In genomic region chr14:70622111-70622712, GRCh38 we compare ENCODE assay signal across 8 cellular contexts. TPM values are rescaled to one million over a fixed set of nuclear protein-coding genes. Genes with fewer than 3 reads are reported as not detected.
DNase-seq lines count a peak whose midpoint lies in the region; ATAC-seq and TF ChIP-seq lines count a peak whose summit lies in the region.

No MANE protein-coding gene starts in this region.

- peak; percentile 12 for DNase-seq in AG10803 (ENCODE audit: low read depth)
- peak; percentile 22 for DNase-seq in GM19238 (ENCODE audit: insufficient read length, low spot score)
- DNase-seq in NCI-H2227 (lab: John Stamatoyannopoulos, UW; ENCODE audit: unreplicated experiment) = peak; percentile 40
- DNase-seq in activated CD4-positive, alpha-beta T cell treated with anti-CD3 and anti-CD28 coated beads, Interleukin-2, amount 50 U/mL, for 1 hour = peak; percentile 52
- no peak for DNase-seq in esophagus squamous epithelium (lab: John Stamatoyannopoulos, UW)
- peak; percentile 21 for DNase-seq in progenitor cell of endocrine pancreas (ENCODE audit: low spot score, unreplicated experiment)

- peaks cover 4% of the 10 kb centered on the region for H3K27me3 Mint-ChIP-seq in progenitor cell of endocrine pancreas

- H3K36me3 ChIP-seq in esophagus squamous epithelium = no peaks in the 10 kb centered on the region

- ATAC-seq in GM21786 (IDR thresholded peaks at IDR 0.05; ENCODE audit: unreplicated experiment) = no peak
- no peak for ATAC-seq in GM19324 (IDR thresholded peaks at IDR 0.05; ENCODE audit: low FRiP score, unreplicated experiment)

- peaks cover 18% of the 10 kb centered on the region for H3K9me3 Mint-ChIP-seq in progenitor cell of endocrine pancreas (ENCODE audit: low read depth)

- peaks cover 0 to 3% (median 3%) of the 10 kb centered on the region in 3 donors for H3K9me3 ChIP-seq in esophagus squamous epithelium

- 39 to 43% methylated on average over 3 of the region's 3 CpGs for whole genome bisulfite sequencing in esophagus squamous epithelium, 2 donors

- TF ChIP-seq CTCF in AG10803 (conservative IDR thresholded peaks at IDR 0.05; ENCODE audit: low read length) = peak; percentile 67
- peak in 5 of 6 experiments; percentile 64 to 88 (median 82) for TF ChIP-seq CTCF in esophagus squamous epithelium (IDR thresholded peaks at IDR 0.05)
- peak; percentile 72 for TF ChIP-seq CTCF in progenitor cell of endocrine pancreas (IDR thresholded peaks at IDR 0.05; ENCODE audit: unreplicated experiment)

- H3K27me3 ChIP-seq in esophagus squamous epithelium = no peaks in the 10 kb centered on the region

- no peak overlapping the region for H3K4me3 Mint-ChIP-seq in progenitor cell of endocrine pancreas (ENCODE audit: low read depth)

- H3K27ac ChIP-seq in esophagus squamous epithelium = no peak overlapping the region

- no peak overlapping the region for H3K4me3 ChIP-seq in AG10803 (ENCODE audit: low read length)
- no peak overlapping the region for H3K4me3 ChIP-seq in esophagus squamous epithelium

- H3K4me1 Mint-ChIP-seq in progenitor cell of endocrine pancreas (ENCODE audit: low read depth) = peaks cover 5% of the 10 kb centered on the region

- peaks cover 4% of the 10 kb centered on the region for H3K36me3 Mint-ChIP-seq in progenitor cell of endocrine pancreas (ENCODE audit: insufficient read depth)

- TF ChIP-seq POLR2A in esophagus squamous epithelium (IDR thresholded peaks at IDR 0.05) = no peak

- H3K4me1 ChIP-seq in esophagus squamous epithelium = no peaks in the 10 kb centered on the region

- intact Hi-C loops in esophagus squamous epithelium (cut with DNase I) = loop anchor here (10.0 kb wide), 1 partner anchor 193 kb away; no protein-coding TSS in a partner anchor

- no peak overlapping the region for H3K27ac Mint-ChIP-seq in progenitor cell of endocrine pancreas

RNA-seq across cellular contexts. Expression of gene TTC9, which starts 19.5 kb away (rescaled TPM):
- 10 to 100 TPM; 22.5 to 50.6 (median 32.5) TPM for total RNA-seq in esophagus squamous epithelium
- total RNA-seq in progenitor cell of endocrine pancreas = 8.2 and 9.0 TPM in 2 replicates

RNA-seq across cellular contexts. Expression of gene MED6, which starts 21.8 kb away (rescaled TPM):
- 10 to 100 TPM; 19.1 to 37.1 (median 30.2) TPM for total RNA-seq in esophagus squamous epithelium
- total RNA-seq in progenitor cell of endocrine pancreas = 47.1 and 52.2 TPM in 2 replicates
